In genomic region chr9:113535756-113536155, GRCh38 we compare ENCODE assay signal across 13 cellular contexts.
DNase-seq lines count a peak whose midpoint lies in the region; ATAC-seq, FAIRE-seq and TF ChIP-seq lines count a peak whose summit lies in the region.
"Had no signal": no experiment of that assay in that cellular context is flagged by ENCODE, and none has a peak within 500 bp of the region (broad histone marks: within the 10 kb centered on the region; RNA-seq: fewer than 3 reads in every experiment).

No MANE protein-coding gene starts in this region.

- no peaks in the 10 kb centered on the region; the same call in 1 of the 2 replicates for H3K4me1 Mint-ChIP-seq in HFFc6 (ENCODE audit: low read depth)

- ATAC-seq in heart right ventricle = peak in 5 of 8 donors; percentile 3 to 15 (median 5)
- ATAC-seq in psoas muscle = peak in 3 of 4 donors; percentile 5 to 13 (median 8)
- ATAC-seq: activated T-cell treated with anti-CD3 and anti-CD28 coated beads, Interleukin-2, amount 50 U/mL, for 4 hours had no signal

- 67 to 76% (median 74%) methylated on average over 3 to 6 of the region's 6 CpGs for WGBS in adrenal gland, 4 donors
- 67 to 76% methylated on average over 6 of the region's 6 CpGs for WGBS in heart right ventricle, 2 donors
- 61 to 67% (median 65%) methylated on average over 6 of the region's 6 CpGs for WGBS in psoas muscle, 3 donors
- 91 to 96% (median 92%) methylated on average over 6 of the region's 6 CpGs for WGBS in small intestine, 3 donors

- H3K27ac ChIP-seq in BLaER1 (peak overlapping the region; percentile 72), adrenal gland (peak overlapping the region in 4 of 5 donors; percentile 9 to 84 (median 63)), heart right ventricle (peak overlapping the region; percentile 64 to 91 (median 84)), psoas muscle (peak overlapping the region; percentile 82), small intestine (ENCODE audit: low read depth in 1 of 2, low read length in 1 of 2) (peak overlapping the region in 1 of 2 donors; percentile 17)

- H3K36me3 ChIP-seq in BLaER1 = no peaks in the 10 kb centered on the region
- H3K36me3 ChIP-seq in adrenal gland (replicated peaks in 1 of 2) = peaks cover 0 to 7% of the 10 kb centered on the region in 2 donors
- peaks cover 0 to 89% (median 18%) of the 10 kb centered on the region in 9 donors for H3K36me3 ChIP-seq in heart right ventricle
- peaks cover 0 to 5% of the 10 kb centered on the region in 2 donors for H3K36me3 ChIP-seq in psoas muscle (ENCODE audit: insufficient read depth in 1 of 2, low read depth in 1 of 2)
- H3K36me3 ChIP-seq in small intestine (ENCODE audit: control insufficient read depth in 2 of 2, insufficient read depth in 2 of 2, low read length in 2 of 2) = peaks cover 0 to 7% of the 10 kb centered on the region in 2 donors

- H3K4me3 ChIP-seq in BLaER1 (no peak overlapping the region), adrenal gland (no peak overlapping the region), heart right ventricle (no peak overlapping the region), psoas muscle (no peak overlapping the region), foreskin fibroblast (ENCODE audit: low read depth in 1 of 2, low read length in 2 of 2) (no peak overlapping the region), small intestine (ENCODE audit: low read depth in 1 of 2, low read length in 2 of 2) (no peak overlapping the region)

- H3K27me3 Mint-ChIP-seq in HFFc6 (ENCODE audit: insufficient read depth) = peaks cover 16% of the 10 kb centered on the region
- H3K27me3 Mint-ChIP-seq: stimulated activated naive CD8-positive, alpha-beta T cell treated with anti-CD3 and anti-CD28 coated beads, Interleukin-15, Interleukin-2, amounts not matched to agents 100 ng/mL and 50 ng/mL, for 24 hours had no signal

- H3K9me3 Mint-ChIP-seq in HFFc6 = no peaks in the 10 kb centered on the region
- H3K9me3 Mint-ChIP-seq: activated T-cell treated with anti-CD3 and anti-CD28 coated beads, Interleukin-2, amount 50 U/mL, for 4 hours; stimulated activated naive CD8-positive, alpha-beta T cell treated with anti-CD3 and anti-CD28 coated beads, Interleukin-15, Interleukin-2, amounts not matched to agents 100 ng/mL and 50 ng/mL, for 24 hours had no signal

- intact Hi-C loops in adrenal gland (cut with DNase I) = no loop called here
- intact Hi-C loops in heart right ventricle (cut with DNase I) = loop anchor here in 1 of 10 donors (5.0 kb wide), 1 partner anchor 37 kb away; no protein-coding TSS in a partner anchor
- intact Hi-C loops in psoas muscle (cut with DNase I) = no loop called here

- no peak overlapping the region for H3K27ac Mint-ChIP-seq in HFFc6
- H3K27ac Mint-ChIP-seq: stimulated activated naive CD8-positive, alpha-beta T cell treated with anti-CD3 and anti-CD28 coated beads, Interleukin-15, Interleukin-2, amounts not matched to agents 100 ng/mL and 50 ng/mL, for 24 hours had no signal

- peaks cover 27% of the 10 kb centered on the region for H3K4me1 ChIP-seq in BLaER1
- H3K4me1 ChIP-seq in adrenal gland (replicated peaks in 1 of 2) = peaks cover 6 to 23% of the 10 kb centered on the region in 2 donors
- H3K4me1 ChIP-seq in heart right ventricle = peaks cover 38 to 78% (median 57%) of the 10 kb centered on the region in 9 donors
- H3K4me1 ChIP-seq in psoas muscle = peaks cover 15% of the 10 kb centered on the region
- no peaks in the 10 kb centered on the region for H3K4me1 ChIP-seq in small intestine (ENCODE audit: control insufficient read depth in 2 of 2, insufficient read depth in 1 of 2, low read depth in 1 of 2, low read length in 1 of 2)

- H3K4me2 ChIP-seq in BLaER1 = peak overlapping the region; percentile 68

- TF ChIP-seq POLR2A in adrenal gland (IDR thresholded peaks at IDR 0.05) = peak in 1 of 2 donors; percentile 3

- H3K27me3 ChIP-seq in BLaER1 (no peaks in the 10 kb centered on the region), adrenal gland (no peaks in the 10 kb centered on the region), heart right ventricle (no peaks in the 10 kb centered on the region), psoas muscle (ENCODE audit: insufficient read depth in 3 of 3, low read length in 2 of 3) (no peaks in the 10 kb centered on the region), small intestine (ENCODE audit: control insufficient read depth in 2 of 2, insufficient read depth in 2 of 2, low read length in 2 of 2) (no peaks in the 10 kb centered on the region)

- H4K20me1 ChIP-seq in BLaER1 = no peaks in the 10 kb centered on the region

- peak overlapping the region; percentile 49; the same call in 1 of the 2 replicates for H3K9ac ChIP-seq in BLaER1

- H3K9me3 ChIP-seq in BLaER1 (no peaks in the 10 kb centered on the region), adrenal gland (replicated peaks in 1 of 3) (no peaks in the 10 kb centered on the region), heart right ventricle (no peaks in the 10 kb centered on the region), psoas muscle (no peaks in the 10 kb centered on the region), small intestine (ENCODE audit: control insufficient read depth, low read depth) (no peaks in the 10 kb centered on the region)

- H3K36me3 Mint-ChIP-seq in HFFc6 (ENCODE audit: low read depth) = no peaks in the 10 kb centered on the region

- no peak for FAIRE-seq in small intestine (lab: Jason Lieb, UNC)

- DNase-seq in adrenal gland (no peak), heart right ventricle (no peak), psoas muscle (no peak), GDM1 (lab: John Stamatoyannopoulos, UW) (no peak), foreskin fibroblast (no peak), HFFc6 (no peak), small intestine (no peak)
- DNase-seq: activated CD4-positive, CD25-positive, alpha-beta regulatory T cell; activated T-cell treated with anti-CD3 and anti-CD28 coated beads, Interleukin-2, amount 50 U/mL, for 4 hours; NCI-H1105 treated with DMSO at 0.1 percent for 48 hours; NCI-H345 had no signal

- no peak for TF ChIP-seq CTCF in adrenal gland (IDR thresholded peaks at IDR 0.05)
- TF ChIP-seq CTCF in heart right ventricle (IDR thresholded peaks at IDR 0.05) = no peak
- no peak for TF ChIP-seq CTCF in psoas muscle (IDR thresholded peaks at IDR 0.05)
- no peak for TF ChIP-seq CTCF in foreskin fibroblast (IDR thresholded peaks at IDR 0.05; ENCODE audit: low read depth, low read length)
- no peak for TF ChIP-seq CTCF in HFFc6 (IDR thresholded peaks at IDR 0.05)

- H3K4me3 Mint-ChIP-seq in HFFc6 = no peak overlapping the region
- H3K4me3 Mint-ChIP-seq: activated T-cell treated with anti-CD3 and anti-CD28 coated beads, Interleukin-2, amount 50 U/mL, for 4 hours; stimulated activated naive CD8-positive, alpha-beta T cell treated with anti-CD3 and anti-CD28 coated beads, Interleukin-15, Interleukin-2, amounts not matched to agents 100 ng/mL and 50 ng/mL, for 24 hours had no signal
